ENCODE assay signal across 8 cellular contexts in genomic region chr3:128618398-128618726, GRCh38. TPM values are rescaled to one million over a fixed set of nuclear protein-coding genes. Genes with fewer than 3 reads are reported as not detected.
DNase-seq lines count a peak whose midpoint lies in the region; ATAC-seq and TF ChIP-seq lines count a peak whose summit lies in the region.

No MANE protein-coding gene starts in this region.

- no peak for ATAC-seq in DND-41 (ENCODE audit: insufficient read depth, low read depth)
- no peak for ATAC-seq in GM19452 (IDR thresholded peaks at IDR 0.05; ENCODE audit: unreplicated experiment)

- H3K79me2 ChIP-seq in DND-41 (ENCODE audit: insufficient read depth, low read length) (peaks cover 26% of the 10 kb centered on the region), parathyroid adenoma (peaks cover 14% of the 10 kb centered on the region)

- TF ChIP-seq CTCF in DND-41 (IDR thresholded peaks at IDR 0.05; ENCODE audit: borderline replicate concordance, extremely low read depth, low read length, poor library complexity, severe bottlenecking), result no peak
- TF ChIP-seq CTCF in Peyer's patch (IDR thresholded peaks at IDR 0.05), result no peak
- TF ChIP-seq CTCF in epithelial cell of esophagus (IDR thresholded peaks at IDR 0.05; ENCODE audit: insufficient read depth, low read depth, low read length, missing control alignments), result no peak
- TF ChIP-seq CTCF in parathyroid adenoma (IDR thresholded peaks at IDR 0.05), result no peak

- peak overlapping the region; percentile 99 for H3K4me2 ChIP-seq in DND-41 (ENCODE audit: insufficient read depth, low read length)
- peak overlapping the region; percentile 85 for H3K4me2 ChIP-seq in parathyroid adenoma (ENCODE audit: low read length)

- H3K27ac ChIP-seq in DND-41 (ENCODE audit: low read length) (peak overlapping the region; percentile 84), Peyer's patch (peak overlapping the region; percentile 76 to 88 (median 83)), parathyroid adenoma (peak overlapping the region; percentile 70)

- H2AFZ ChIP-seq in DND-41 (ENCODE audit: low read depth, low read length) (peak overlapping the region; percentile 90), parathyroid adenoma (peak overlapping the region; percentile 99)

- no peaks in the 10 kb centered on the region for H3K27me3 ChIP-seq in DND-41 (ENCODE audit: insufficient read depth, low read length, poor library complexity)
- no peaks in the 10 kb centered on the region for H3K27me3 ChIP-seq in Peyer's patch
- H3K27me3 ChIP-seq in parathyroid adenoma (ENCODE audit: control insufficient read depth, insufficient read depth, low read length), result no peaks in the 10 kb centered on the region

- DNase-seq in DND-41, result no peak
- no peak for DNase-seq in Peyer's patch
- no peak for DNase-seq in epithelial cell of esophagus (ENCODE audit: low read depth)
- DNase-seq in stimulated activated CD4-positive, alpha-beta T cell treated with anti-CD3 and anti-CD28 coated beads, Interleukin-2, amount 100 ng/mL, for 48 hours, result no peak
- no peak for DNase-seq in SHP77 treated with DMSO at 0.1 percent for 48 hours (lab: John Stamatoyannopoulos, UW)
- no peak for DNase-seq in AG20443 (ENCODE audit: low spot score)

- H3K9me3 ChIP-seq in DND-41 (ENCODE audit: insufficient read depth, low read length, severe bottlenecking) (no peaks in the 10 kb centered on the region), Peyer's patch (no peaks in the 10 kb centered on the region), parathyroid adenoma (ENCODE audit: control insufficient read depth, low read length) (no peaks in the 10 kb centered on the region)

- peak overlapping the region; percentile 60 to 91 for H3K4me3 ChIP-seq in DND-41 (ENCODE audit: low read depth in 1 of 2, low read length in 2 of 2)
- peak overlapping the region; percentile 74 to 93 (median 84) for H3K4me3 ChIP-seq in Peyer's patch
- peak overlapping the region; percentile 91 for H3K4me3 ChIP-seq in epithelial cell of esophagus (ENCODE audit: low read length)
- H3K4me3 ChIP-seq in parathyroid adenoma (ENCODE audit: low read depth, low read length), result peak overlapping the region; percentile 89

- H3K36me3 ChIP-seq in DND-41 (ENCODE audit: insufficient read depth, low read length) (peaks cover 51% of the 10 kb centered on the region), Peyer's patch (peaks cover 0 to 40% (median 0%) of the 10 kb centered on the region in 3 donors), parathyroid adenoma (ENCODE audit: control insufficient read depth, insufficient read depth, low read length) (no peaks in the 10 kb centered on the region)

- H3K4me1 ChIP-seq in DND-41 (ENCODE audit: insufficient read depth, low read length) (peaks cover 36% of the 10 kb centered on the region), Peyer's patch (peaks cover 0 to 21% (median 8%) of the 10 kb centered on the region in 4 donors), parathyroid adenoma (peaks cover 4% of the 10 kb centered on the region)

- TF ChIP-seq POLR2A in Peyer's patch (IDR thresholded peaks at IDR 0.05), result no peak

- peak overlapping the region; percentile 81 for H3K9ac ChIP-seq in DND-41 (ENCODE audit: low read depth, low read length)
- peak overlapping the region; percentile 86 for H3K9ac ChIP-seq in parathyroid adenoma

- peaks cover 6% of the 10 kb centered on the region; the same call in 1 of the 2 replicates for H4K20me1 ChIP-seq in DND-41 (ENCODE audit: insufficient read depth, low read length)

RNA-seq across cellular contexts. Expression of gene RPN1, which starts 32.3 kb away (rescaled TPM):
- 100 to 1,000 TPM in 3 of 4 donors, 10 to 100 TPM in 1; 87.5 to 185 (median 152) TPM for total RNA-seq in Peyer's patch
